23 cellular contexts compared by ENCODE assay signal in the genomic region with DNA sequence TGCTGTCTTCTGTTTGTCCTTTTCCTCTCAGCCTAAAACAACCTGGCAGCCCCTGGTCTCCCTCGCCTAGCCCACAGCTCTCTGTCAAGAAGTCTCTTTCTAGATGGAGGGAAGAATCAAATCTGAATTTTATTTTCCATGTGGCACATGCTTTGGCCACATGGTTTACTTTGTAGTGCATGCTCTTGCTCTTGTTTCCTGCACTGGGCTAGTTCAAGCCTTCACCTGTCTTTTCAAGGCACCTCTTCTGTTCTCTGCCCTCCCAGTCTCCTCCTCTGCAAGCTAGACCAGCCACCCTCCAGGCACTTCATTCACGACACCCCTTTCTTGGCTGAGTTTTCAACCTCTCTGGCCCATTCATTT. TPM values are rescaled to one million over a fixed set of nuclear protein-coding genes. Genes with fewer than 3 reads are reported as not detected.
A peak's percentile ranks its signal among the peaks of the same experiment; 100 is the strongest.
DNase-seq lines count a peak whose midpoint lies in the region; ATAC-seq, FAIRE-seq and TF ChIP-seq lines count a peak whose summit lies in the region.
"Had no signal": no experiment of that assay in that cellular context is flagged by ENCODE, and none has a peak within 500 bp of the region (broad histone marks: within the 10 kb centered on the region; RNA-seq: fewer than 3 reads in every experiment).

No MANE protein-coding gene starts in this region.

- H3K9ac ChIP-seq in HepG2 (ENCODE audit: insufficient read depth, low read depth, low read length), result no peak overlapping the region

- no peak overlapping the region for H3K27ac ChIP-seq in HepG2 (ENCODE audit: extremely low read length, insufficient read depth, low read length)
- no peak overlapping the region for H3K27ac ChIP-seq in right lobe of liver
- H3K27ac ChIP-seq in RWPE1, result peak overlapping the region; percentile 32
- H3K27ac ChIP-seq: A549, SJSA1 had no signal

- intact Hi-C loops in HepG2 (cut with micrococcal nuclease; ENCODE audit: unreplicated experiment) (no loop called here), right lobe of liver (cut with DNase I) (no loop called here)

- in situ Hi-C loops in HepG2 (cut with HindIII; ENCODE audit: extremely low pct_ligation_motif_present, low pct_unique_long_range_greater_than_20kb), result no loop called here

- no peak overlapping the region for H3K4me2 ChIP-seq in HepG2 (ENCODE audit: low read depth, low read length)
- H3K4me2 ChIP-seq: A549 had no signal

- H3K4me1 ChIP-seq in HepG2 (ENCODE audit: insufficient read depth, low read length) (no peaks in the 10 kb centered on the region), right lobe of liver (no peaks in the 10 kb centered on the region)
- H3K4me1 ChIP-seq: A549, SJSA1 had no signal

- H3K79me2 ChIP-seq in HepG2 (ENCODE audit: insufficient read depth, low read length), result no peaks in the 10 kb centered on the region

- POLR2A ChIA-PET in HepG2 (lab: Yijun Ruan, JAX) (no interaction called here), RWPE1 (lab: Yijun Ruan, JAX; ENCODE audit: low non-redundant PET) (no interaction called here)

- ATAC-seq in HepG2, result no peak
- no peak for ATAC-seq in right lobe of liver
- peak; percentile 39 for ATAC-seq in esophagus mucosa
- ATAC-seq in HG03354 (IDR thresholded peaks at IDR 0.05; ENCODE audit: poor library complexity, severe bottlenecking, unreplicated experiment), result no peak
- no peak for ATAC-seq in activated T-cell treated with anti-CD3 and anti-CD28 coated beads, Interleukin-2, amount 50 U/mL, for 4 hours
- ATAC-seq: A549 had no signal

- H3K4me3 Mint-ChIP-seq in type B pancreatic cell, result peak overlapping the region; percentile 11
- H3K4me3 Mint-ChIP-seq in activated T-cell treated with anti-CD3 and anti-CD28 coated beads, Interleukin-2, amount 50 U/mL, for 24 hours, result no peak overlapping the region
- H3K4me3 Mint-ChIP-seq in activated T-cell treated with anti-CD3 and anti-CD28 coated beads, Interleukin-2, amount 50 U/mL, for 4 hours, result no peak overlapping the region
- H3K4me3 Mint-ChIP-seq: HFFc6, IgD-negative memory B cell had no signal

- no peak overlapping the region for H2AFZ ChIP-seq in HepG2 (ENCODE audit: low read length)

- H3K36me3 Mint-ChIP-seq in type B pancreatic cell, result no peaks in the 10 kb centered on the region
- no peaks in the 10 kb centered on the region for H3K36me3 Mint-ChIP-seq in activated T-cell treated with anti-CD3 and anti-CD28 coated beads, Interleukin-2, amount 50 U/mL, for 24 hours (ENCODE audit: low read depth)
- H3K36me3 Mint-ChIP-seq in activated T-cell treated with anti-CD3 and anti-CD28 coated beads, Interleukin-2, amount 50 U/mL, for 4 hours (ENCODE audit: insufficient read depth), result no peaks in the 10 kb centered on the region
- H3K36me3 Mint-ChIP-seq: CD4-positive, alpha-beta memory T cell had no signal

- H3K4me1 Mint-ChIP-seq in type B pancreatic cell (ENCODE audit: unreplicated experiment), result peaks cover 45% of the 10 kb centered on the region
- H3K4me1 Mint-ChIP-seq in activated T-cell treated with anti-CD3 and anti-CD28 coated beads, Interleukin-2, amount 50 U/mL, for 24 hours (ENCODE audit: low read depth), result peaks cover 23% of the 10 kb centered on the region
- H3K4me1 Mint-ChIP-seq in activated T-cell treated with anti-CD3 and anti-CD28 coated beads, Interleukin-2, amount 50 U/mL, for 4 hours (ENCODE audit: low read depth), result peaks cover 17% of the 10 kb centered on the region

- TF ChIP-seq POLR2A in HepG2 (IDR thresholded peaks at IDR 0.05; ENCODE audit: insufficient read depth in 1 of 2, low read depth in 2 of 2, low read length in 2 of 2), result no peak
- no peak for TF ChIP-seq POLR2A in right lobe of liver (IDR thresholded peaks at IDR 0.05)

- H3K27me3 ChIP-seq in HepG2 (ENCODE audit: control insufficient read depth in 1 of 2, insufficient read depth in 2 of 2, low read length in 2 of 2) (peaks cover 2 to 54% of the 10 kb centered on the region in 2 experiments; a peak in 3 of 5 replicates), right lobe of liver (no peaks in the 10 kb centered on the region)

- TF ChIP-seq EP300 in HepG2 (IDR thresholded peaks at IDR 0.05; ENCODE audit: low read depth in 2 of 2, low read length in 2 of 2) (no peak), HepG2 (CRISPR knock-in tag; IDR thresholded peaks at IDR 0.05; ENCODE audit: borderline replicate concordance) (no peak)

- no peak for TF ChIP-seq RAD21 in HepG2 (CRISPR knock-in tag; IDR thresholded peaks at IDR 0.05)

- CTCF ChIA-PET in HepG2 (lab: Yijun Ruan, JAX; ENCODE audit: low intra/inter-chr PET ratio, low total read pairs), result no interaction called here
- CTCF ChIA-PET in RWPE1 (lab: Yijun Ruan, JAX), result no interaction called here

- H3K36me3 ChIP-seq in HepG2 (replicated peaks in 1 of 2; ENCODE audit: control insufficient read depth in 1 of 2, insufficient read depth in 2 of 2, low read length in 2 of 2) (no peaks in the 10 kb centered on the region), right lobe of liver (no peaks in the 10 kb centered on the region)
- H3K36me3 ChIP-seq: SJSA1 had no signal

- 4% methylated on average over 2 of the region's 2 CpGs for WGBS in HepG2 (ENCODE audit: low lambda C conversion rate)
- WGBS in right lobe of liver (ENCODE audit: insufficient coverage, low coverage, low lambda C conversion rate, missing lambda C conversion rate), result 19% methylated on average over 2 of the region's 2 CpGs

- H3K4me3 ChIP-seq in HepG2 (replicated peaks in 1 of 3; ENCODE audit: insufficient read depth in 1 of 3, low read depth in 2 of 3, low read length in 3 of 3) (no peak overlapping the region), right lobe of liver (no peak overlapping the region)
- H3K4me3 ChIP-seq: A549, SJSA1 had no signal

- DNase-seq in HepG2 (ENCODE audit: low spot score) (no peak), right lobe of liver (no peak), RWPE1 (ENCODE audit: low spot score) (no peak), type B pancreatic cell (ENCODE audit: extremely low spot score, unreplicated experiment) (no peak)
- no peak for DNase-seq in activated T-cell treated with anti-CD3 and anti-CD28 coated beads, Interleukin-2, amount 50 U/mL, for 24 hours
- DNase-seq in activated T-cell treated with anti-CD3 and anti-CD28 coated beads, Interleukin-2, amount 50 U/mL, for 4 hours, result no peak
- DNase-seq: AML-193; C1 segment of cervical spinal cord; CD4-positive, alpha-beta memory T cell; DND-41; H9; HFFc6; NCI-H1105; NCI-H1436 treated with DMSO at 0.1 percent for 48 hours; NCI-H187 treated with DMSO at 0.1 percent for 48 hours; NCI-H524; NCI-H774 had no signal

- no TSS peak for BruUV-seq in HepG2 (replicated peaks; lab: Mats Ljungman, UMichigan)

- FAIRE-seq in HepG2 (lab: Jason Lieb, UNC), result no peak
- FAIRE-seq: A549, RCC 7860 had no signal

- no peaks in the 10 kb centered on the region for H4K20me1 ChIP-seq in HepG2 (ENCODE audit: insufficient read depth, low read length)

- no peaks in the 10 kb centered on the region for H3K9me3 ChIP-seq in HepG2 (ENCODE audit: low read length)
- H3K9me3 ChIP-seq in right lobe of liver, result no peaks in the 10 kb centered on the region
- H3K9me3 ChIP-seq: A549, SJSA1 had no signal

- no peak overlapping the region for H3K27ac Mint-ChIP-seq in type B pancreatic cell
- no peak overlapping the region for H3K27ac Mint-ChIP-seq in activated T-cell treated with anti-CD3 and anti-CD28 coated beads, Interleukin-2, amount 50 U/mL, for 24 hours
- H3K27ac Mint-ChIP-seq: H9, HFFc6, IgD-negative memory B cell had no signal

- H3K9me3 Mint-ChIP-seq in type B pancreatic cell, result no peaks in the 10 kb centered on the region
- H3K9me3 Mint-ChIP-seq in activated T-cell treated with anti-CD3 and anti-CD28 coated beads, Interleukin-2, amount 50 U/mL, for 24 hours, result no peaks in the 10 kb centered on the region
- H3K9me3 Mint-ChIP-seq in activated T-cell treated with anti-CD3 and anti-CD28 coated beads, Interleukin-2, amount 50 U/mL, for 4 hours, result no peaks in the 10 kb centered on the region
- H3K9me3 Mint-ChIP-seq: H9, HFFc6, IgD-negative memory B cell had no signal

- H3K27me3 Mint-ChIP-seq in type B pancreatic cell, result peaks cover 61% of the 10 kb centered on the region
- peaks cover 92% of the 10 kb centered on the region for H3K27me3 Mint-ChIP-seq in activated T-cell treated with anti-CD3 and anti-CD28 coated beads, Interleukin-2, amount 50 U/mL, for 24 hours
- peaks cover 59% of the 10 kb centered on the region for H3K27me3 Mint-ChIP-seq in activated T-cell treated with anti-CD3 and anti-CD28 coated beads, Interleukin-2, amount 50 U/mL, for 4 hours (ENCODE audit: low read depth)

- TF ChIP-seq CTCF in HepG2 (CRISPR knock-in tag; IDR thresholded peaks at IDR 0.05) (no peak), right lobe of liver (IDR thresholded peaks at IDR 0.05) (no peak), RWPE1 (conservative IDR thresholded peaks at IDR 0.05; ENCODE audit: low read depth) (no peak), type B pancreatic cell (conservative IDR thresholded peaks at IDR 0.05) (no peak)

RNA-seq across cellular contexts. Expression of a gene that starts 7.6 kb away (rescaled TPM):
- total RNA-seq in HepG2 (2016; rRNA removed; fragmentation: Illumina TruSeq; extraction: Trizol) (not detected in 2 replicates), right lobe of liver (not detected), esophagus mucosa (36.0 TPM), type B pancreatic cell (ENCODE audit: low replicate concordance) (12.6 and 19.2 TPM in 2 replicates)
- total RNA-seq in HepG2 (2016; cell fraction: cytosol; rRNA removed; fragmentation: Illumina TruSeq; extraction: Trizol; ENCODE audit: low read depth), result not detected in 2 replicates
- not detected in 2 replicates for total RNA-seq in HepG2 (2016; cell fraction: insoluble cytoplasmic fraction; rRNA removed; fragmentation: Illumina TruSeq; extraction: Trizol)
- not detected in 2 replicates for total RNA-seq in HepG2 (2016; cell fraction: membrane; rRNA removed; fragmentation: Illumina TruSeq; extraction: Trizol)
- not detected in 2 replicates for total RNA-seq in HepG2 (2016; cell fraction: nucleus; rRNA removed; fragmentation: Illumina TruSeq; extraction: Trizol)
- polyA plus RNA-seq in HepG2 (2011; rRNA removed), result not detected in 2 replicates
- polyA plus RNA-seq in HepG2 (2011; cell fraction: cytosol; rRNA removed), result not detected in 2 replicates
- not detected in 2 replicates for polyA plus RNA-seq in HepG2 (2011; cell fraction: nucleus; rRNA removed)
- not detected in 2 replicates for polyA plus RNA-seq in HepG2 (2012)
- polyA plus RNA-seq in HepG2 (2016; cell fraction: cytosol; fragmentation: Illumina TruSeq; extraction: Trizol; ENCODE audit: low read depth), result not detected in 2 replicates
- not detected in 2 replicates for polyA plus RNA-seq in HepG2 (2016; cell fraction: insoluble cytoplasmic fraction; fragmentation: Illumina TruSeq; extraction: Trizol; ENCODE audit: low read depth)
- not detected in 2 replicates for polyA plus RNA-seq in HepG2 (2016; cell fraction: membrane; fragmentation: Illumina TruSeq; extraction: Trizol; ENCODE audit: low read depth)
- polyA plus RNA-seq in HepG2 (2016; cell fraction: nucleus; fragmentation: Illumina TruSeq; extraction: Trizol; ENCODE audit: insufficient read depth, low read depth), result not detected in 2 replicates
- polyA minus RNA-seq in HepG2 (2011; rRNA and poly(A)+ RNA removed; ENCODE audit: low replicate concordance), result not detected in 2 replicates
- not detected in 2 replicates for polyA minus RNA-seq in HepG2 (2011; cell fraction: cytosol; rRNA and poly(A)+ RNA removed)
- not detected in 2 replicates for polyA minus RNA-seq in HepG2 (2011; cell fraction: nucleus; rRNA and poly(A)+ RNA removed)
- under 1 TPM in 2 of 3 donors, not detected in 1; 0.18 to 0.52 TPM for total RNA-seq in activated T-cell treated with anti-CD3 and anti-CD28 coated beads, Interleukin-2, amount 50 U/mL, for 4 hours
- total RNA-seq: CD4-positive, alpha-beta memory T cell; SJSA1 had no signal
- polyA plus RNA-seq: CD4-positive, alpha-beta memory T cell; IgD-negative memory B cell had no signal
